Comparison of ENCODE assay signal across 23 cellular contexts in genomic region chr1:95097426-95097825, GRCh38.
"Had no signal": no experiment of that assay in that cellular context is flagged by ENCODE, and none has a peak within 500 bp of the region (broad histone marks: within the 10 kb centered on the region; RNA-seq: fewer than 3 reads in every experiment).

No MANE protein-coding gene starts in this region.

- H3K4me2 ChIP-seq: KMS-11, SK-N-SH had no signal

- FAIRE-seq: HTR-8/SVneo had no signal

- H3K9ac ChIP-seq: KMS-11, SK-N-SH had no signal

- ATAC-seq: Panc1, PC-3, T-cell had no signal

- H3K27ac ChIP-seq: KMS-11, RWPE1 had no signal

- H3K9me3 ChIP-seq: SK-N-SH had no signal

- DNase-seq: Kasumi-1, MM.1S, NCI-H1092 treated with DMSO at 0.1 percent for 48 hours, NCI-H1436, NCI-H187, NCI-H2029, NCI-H2081 treated with DMSO at 0.1 percent for 48 hours, NCI-H2171, NCI-H226, NCI-H446, NCI-H510A, NCI-H524 treated with DMSO at 0.1 percent for 48 hours, NCI-H69, NCI-H774, PC-3, SHP77, SK-N-SH, SW 1271, T-cell had no signal
